22 cellular contexts compared by ENCODE assay signal in genomic region chr7:153390955-153391354, GRCh38.
"Had no signal": no experiment of that assay in that cellular context is flagged by ENCODE, and none has a peak within 500 bp of the region (broad histone marks: within the 10 kb centered on the region; RNA-seq: fewer than 3 reads in every experiment).

No MANE protein-coding gene starts in this region.

- H3K4me1 ChIP-seq: colonic mucosa, esophagus squamous epithelium, gastrocnemius medialis, heart right ventricle, left lung, lower lobe of right lung had no signal

- H3K36me3 ChIP-seq: colonic mucosa, esophagus squamous epithelium, gastrocnemius medialis, heart right ventricle, left lung, lower lobe of right lung had no signal

- H3K4me3 ChIP-seq: colonic mucosa, esophagus squamous epithelium, gastrocnemius medialis, heart right ventricle, left lung, lower lobe of right lung, mucosa of descending colon had no signal

- H3K27ac Mint-ChIP-seq: dendritic cell treated with granulocyte-macrophage colony-stimulating factor and Interleukin-4, amounts not matched to agents 40 ng/mL and 50 ng/mL, for 4 days; mesothelial cell of epicardium had no signal

- ATAC-seq: gastrocnemius medialis, heart right ventricle, left cardiac atrium, left lung, left ventricle myocardium superior, lower lobe of right lung, mucosa of descending colon had no signal

- FAIRE-seq: endothelial cell of umbilical vein, islet of Langerhans, keratinocyte had no signal

- H3K4me3 Mint-ChIP-seq: dendritic cell treated with granulocyte-macrophage colony-stimulating factor and Interleukin-4, amounts not matched to agents 40 ng/mL and 50 ng/mL, for 4 days; mesothelial cell of epicardium had no signal

- DNase-seq: cortex of kidney; effector CD4-positive, alpha-beta T cell; effector memory CD4-positive, alpha-beta T cell; esophagus squamous epithelium; foreskin fibroblast; foreskin melanocyte; gastrocnemius medialis; glutamatergic neuron; heart right ventricle; hippocampal formation; left cardiac atrium; left lung; left ventricle myocardium superior; lower lobe of right lung; mesenchymal stem cell; mucosa of descending colon had no signal

- H3K9me3 ChIP-seq: colonic mucosa, gastrocnemius medialis, lower lobe of right lung had no signal

- H3K27me3 ChIP-seq: colonic mucosa, esophagus squamous epithelium, gastrocnemius medialis, heart right ventricle, left lung had no signal

- H3K27me3 Mint-ChIP-seq: dendritic cell treated with granulocyte-macrophage colony-stimulating factor and Interleukin-4, amounts not matched to agents 40 ng/mL and 50 ng/mL, for 4 days had no signal

- H3K36me3 Mint-ChIP-seq: mesothelial cell of epicardium had no signal

- H3K4me1 Mint-ChIP-seq: mesothelial cell of epicardium had no signal

- H3K27ac ChIP-seq: colonic mucosa, esophagus squamous epithelium, gastrocnemius medialis, heart right ventricle, left lung, lower lobe of right lung had no signal
